In genomic region chr17:74712756-74713155, GRCh38 we compare ENCODE assay signal across 16 cellular contexts. TPM values are rescaled to one million over a fixed set of nuclear protein-coding genes. Genes with fewer than 3 reads are reported as not detected.
DNase-seq lines count a peak whose midpoint lies in the region; TF ChIP-seq lines count a peak whose summit lies in the region.
"Had no signal": no experiment of that assay in that cellular context is flagged by ENCODE, and none has a peak within 500 bp of the region (broad histone marks: within the 10 kb centered on the region; RNA-seq: fewer than 3 reads in every experiment).

Gene CD300LF, minus strand, starts transcription at chr17:74712923. Its CDS starts 57 bp downstream, at chr17:74712866.

- TF ChIP-seq POLR2A in breast epithelium (IDR thresholded peaks at IDR 0.05) (no peak), uterus (IDR thresholded peaks at IDR 0.05) (no peak)

- peak; percentile 80 to 95 for DNase-seq in HL-60 (ENCODE audit: low read depth in 1 of 2, low spot score in 1 of 2)
- peak; percentile 96 for DNase-seq in SIG-M5 treated with dmso at 0.1 percent for 504 hours (lab: John Stamatoyannopoulos, UW; ENCODE audit: unreplicated experiment)
- peak; percentile 81 for DNase-seq in cardiac septum (ENCODE audit: low spot score)
- DNase-seq in immature natural killer cell, result no peak
- no peak for DNase-seq in breast epithelium (ENCODE audit: low spot score in 2 of 2)
- DNase-seq in cerebellar cortex (ENCODE audit: low spot score), result no peak
- DNase-seq in uterus, result no peak
- DNase-seq: activated T-cell treated with anti-CD3 and anti-CD28 coated beads for 4 hours; CD4-positive, alpha-beta T cell; effector memory CD4-positive, alpha-beta T cell; MG63; NCI-H524; SJCRH30 had no signal

- intact Hi-C loops in cardiac septum (cut with DNase I), result no loop called here
- intact Hi-C loops in breast epithelium (cut with DNase I; ENCODE audit: low total_unique reads), result no loop called here
- intact Hi-C loops in uterus (cut with DNase I; ENCODE audit: low total_unique reads), result no loop called here

- H3K36me3 ChIP-seq in neutrophil (no peaks in the 10 kb centered on the region), breast epithelium (no peaks in the 10 kb centered on the region), uterus (no peaks in the 10 kb centered on the region)
- H3K36me3 ChIP-seq: MG63, SJCRH30 had no signal

- H3K4me1 ChIP-seq in neutrophil (ENCODE audit: control insufficient read depth in 1 of 2, insufficient read depth in 1 of 2, low read depth in 1 of 2, low read length in 1 of 2) (peaks cover 36 to 47% of the 10 kb centered on the region in 2 experiments), breast epithelium (no peaks in the 10 kb centered on the region), uterus (no peaks in the 10 kb centered on the region)
- H3K4me1 ChIP-seq: SJCRH30 had no signal

- peaks cover 0 to 2% (median 0%) of the 10 kb centered on the region in 6 donors for H3K9me3 Mint-ChIP-seq in immature natural killer cell
- H3K9me3 Mint-ChIP-seq: CD4-positive, alpha-beta T cell had no signal

- H3K27me3 Mint-ChIP-seq in immature natural killer cell (ENCODE audit: low read depth in 3 of 3), result peaks cover 6 to 10% (median 8%) of the 10 kb centered on the region in 3 donors

- H3K4me3 Mint-ChIP-seq in immature natural killer cell, result peak within 1 kb of the TSS in 2 of 5 donors; percentile 46 to 55
- H3K4me3 Mint-ChIP-seq: CD4-positive, alpha-beta T cell had no signal

- TF ChIP-seq CTCF in HL-60 (IDR thresholded peaks at IDR 0.05; ENCODE audit: insufficient read depth, low read length), result no peak
- no peak for TF ChIP-seq CTCF in neutrophil (IDR thresholded peaks at IDR 0.05)
- no peak for TF ChIP-seq CTCF in breast epithelium (IDR thresholded peaks at IDR 0.05)
- no peak for TF ChIP-seq CTCF in uterus (IDR thresholded peaks at IDR 0.05)

- no peak within 1 kb of the TSS for H3K27ac Mint-ChIP-seq in immature natural killer cell
- H3K27ac Mint-ChIP-seq: CD4-positive, alpha-beta T cell had no signal

- no peaks in the 10 kb centered on the region for H3K27me3 ChIP-seq in HL-60 (ENCODE audit: insufficient read depth, poor library complexity, severe bottlenecking)
- H3K27me3 ChIP-seq in neutrophil, result no peaks in the 10 kb centered on the region
- H3K27me3 ChIP-seq in breast epithelium, result peaks cover 0 to 15% of the 10 kb centered on the region in 2 donors
- H3K27me3 ChIP-seq in uterus, result no peaks in the 10 kb centered on the region

- H3K9me3 ChIP-seq in neutrophil (no peaks in the 10 kb centered on the region), breast epithelium (no peaks in the 10 kb centered on the region), uterus (no peaks in the 10 kb centered on the region)
- H3K9me3 ChIP-seq: MG63, SJCRH30 had no signal

- H3K4me3 ChIP-seq in HL-60 (replicated peaks; ENCODE audit: insufficient read depth, low read length) (peak within 1 kb of the TSS; percentile 94), neutrophil (ENCODE audit: low read depth in 1 of 2, low read length in 1 of 2) (peak within 1 kb of the TSS; percentile 74 to 96), breast epithelium (no peak within 1 kb of the TSS), uterus (no peak within 1 kb of the TSS)
- H3K4me3 ChIP-seq: MG63, SJCRH30 had no signal

- H3K27ac ChIP-seq in HL-60 (replicated peaks) (peak within 1 kb of the TSS; percentile 94), neutrophil (peak within 1 kb of the TSS; percentile 91), breast epithelium (no peak within 1 kb of the TSS), uterus (no peak within 1 kb of the TSS)
- H3K27ac ChIP-seq: SJCRH30 had no signal

- H3K36me3 Mint-ChIP-seq in immature natural killer cell, result peaks cover 0 to 4% (median 0%) of the 10 kb centered on the region in 3 donors

- peaks cover 25% of the 10 kb centered on the region in 2 donors for H3K4me1 Mint-ChIP-seq in immature natural killer cell

RNA-seq across cellular contexts. Expression of gene CD300LF, which starts in this region (rescaled TPM):
- 0.46 TPM for total RNA-seq in cardiac septum
- polyA plus RNA-seq in immature natural killer cell, result 1 to 10 TPM; 1.9 to 4.2 (median 2.0) TPM
- total RNA-seq in breast epithelium, result 1 to 10 TPM in 1 of 3 donors, under 1 TPM in 2; 0.32 to 2.0 (median 0.98) TPM
- under 1 TPM in 2 of 4 donors, not detected in 2; 0.27 to 0.41 TPM for total RNA-seq in uterus
- total RNA-seq: glomerular endothelial cell, pulmonary artery endothelial cell, SJCRH30 had no signal

Comparison
In these comparisons a context has a peak if more than half of its experiments do, and no peak if none do; other contexts are left out.
1. Peak in DNase-seq in cardiac septum; RNA of the gene not detected or under 1 TPM.
2. DNase-seq: peak in HL-60 (2 of 2) and SIG-M5 treated with dmso at 0.1 percent for 504 hours (single experiment); none in immature natural killer cell (0 of 3), breast epithelium (0 of 2), cerebellar cortex (single experiment) and uterus (0 of 2).
3. H3K27ac ChIP-seq: peak in HL-60 (single experiment) and neutrophil (single experiment); none in breast epithelium (0 of 2) and uterus (0 of 2).
4. H3K4me3 ChIP-seq: peak in HL-60 (single experiment) and neutrophil (2 of 2); none in breast epithelium (0 of 3) and uterus (0 of 2).